Comparison of ENCODE assay signal across 19 cellular contexts in genomic region chr10:122646511-122647382, GRCh38. TPM values are rescaled to one million over a fixed set of nuclear protein-coding genes. Genes with fewer than 3 reads are reported as not detected.
"Had no signal": no experiment of that assay in that cellular context is flagged by ENCODE, and none has a peak within 500 bp of the region (broad histone marks: within the 10 kb centered on the region; RNA-seq: fewer than 3 reads in every experiment).

No MANE protein-coding gene starts in this region.

- H2AFZ ChIP-seq: neural progenitor cell had no signal

- H3K36me3 ChIP-seq: adrenal gland, neural progenitor cell, tibial nerve had no signal

- ATAC-seq: activated CD8-positive, alpha-beta T cell treated with anti-CD3 and anti-CD28 coated beads for 36 hours; activated T-helper 17 cell treated with anti-CD3 and anti-CD28 coated beads, Interleukin-2, amount 50 U/mL, for 72 hours; stimulated activated effector memory CD8-positive, alpha-beta T cell treated with anti-CD3 and anti-CD28 coated beads, Interleukin-12 subunit alpha, Interleukin-12 subunit beta, amount 100 ng/mL, for 72 hours had no signal

- H3K4me3 ChIP-seq: adrenal gland, neural progenitor cell, smooth muscle cell, tibial nerve had no signal

- H3K4me1 ChIP-seq: adrenal gland, neural progenitor cell, tibial nerve had no signal

- H3K27ac ChIP-seq: adrenal gland, neural progenitor cell, tibial nerve, VCaP had no signal

- H3K4me2 ChIP-seq: neural progenitor cell, smooth muscle cell had no signal

- DNase-seq: activated CD8-positive, alpha-beta T cell treated with anti-CD3 and anti-CD28 coated beads for 36 hours; activated naive CD4-positive, alpha-beta T cell treated with anti-CD3 and anti-CD28 coated beads, Interleukin-2, amount 50 U/mL, for 16 hours; central memory CD4-positive, alpha-beta T cell; cortex of kidney; effector memory CD4-positive, alpha-beta T cell; hippocampal formation; kidney glomerular epithelial cell; retina; T1000 had no signal

- H3K9me3 ChIP-seq: adrenal gland, tibial nerve had no signal

- H3K27me3 ChIP-seq: adrenal gland, neural progenitor cell, tibial nerve had no signal

- H3K9ac ChIP-seq: neural progenitor cell had no signal

RNA-seq across cellular contexts. Expression of gene C10orf120, which starts 52.9 kb away (rescaled TPM):
- total RNA-seq: activated CD8-positive, alpha-beta T cell treated with anti-CD3 and anti-CD28 coated beads for 36 hours; activated T-helper 17 cell treated with anti-CD3 and anti-CD28 coated beads, Interleukin-2, amount 50 U/mL, for 72 hours; adrenal gland; epithelial cell of proximal tubule; lower leg skin; smooth muscle cell; subcutaneous adipose tissue; tibial nerve had no signal
- polyA plus RNA-seq: adrenal gland, smooth muscle cell had no signal
